25 cellular contexts compared by ENCODE assay signal in genomic region chrX:34197946-34198345, GRCh38.
"Had no signal": no experiment of that assay in that cellular context is flagged by ENCODE, and none has a peak within 500 bp of the region (broad histone marks: within the 10 kb centered on the region; RNA-seq: fewer than 3 reads in every experiment).

No MANE protein-coding gene starts in this region.

- H3K4me1 ChIP-seq: adrenal gland, ascending aorta, gastroesophageal sphincter, heart left ventricle, right lobe of liver, upper lobe of left lung, vagina had no signal

- H3K9me3 ChIP-seq: adrenal gland, ascending aorta, gastroesophageal sphincter, neutrophil, right lobe of liver, thoracic aorta, vagina had no signal

- H3K27me3 ChIP-seq: adrenal gland, ascending aorta, brain microvascular endothelial cell, gastroesophageal sphincter, heart left ventricle, neutrophil, right lobe of liver, upper lobe of left lung, vagina had no signal

- H3K36me3 ChIP-seq: adrenal gland, ascending aorta, brain microvascular endothelial cell, gastroesophageal sphincter, heart left ventricle, neutrophil, right lobe of liver, thoracic aorta, upper lobe of left lung, vagina had no signal

- ATAC-seq: gastroesophageal sphincter; heart left ventricle; right lobe of liver; stimulated activated effector memory CD8-positive, alpha-beta T cell treated with anti-CD3 and anti-CD28 coated beads, Interleukin-12 subunit alpha, Interleukin-12 subunit beta, amount 100 ng/mL, for 72 hours had no signal

- H3K27ac ChIP-seq: adrenal gland, ascending aorta, brain microvascular endothelial cell, gastroesophageal sphincter, heart left ventricle, neutrophil, right lobe of liver, skin epidermis, thoracic aorta, upper lobe of left lung, vagina, VCaP had no signal

- H3K4me3 ChIP-seq: adrenal gland, ascending aorta, gastroesophageal sphincter, heart left ventricle, right lobe of liver, skin epidermis, thoracic aorta, upper lobe of left lung, vagina had no signal

- DNase-seq: activated CD4-positive, alpha-beta T cell treated with anti-CD3 and anti-CD28 coated beads for 48 hours; activated CD4-positive, alpha-beta T cell treated with anti-CD3 and anti-CD28 coated beads, Interleukin-2, amount 50 U/mL, for 48 hours; activated CD8-positive, alpha-beta memory T cell treated with anti-CD3 and anti-CD28 coated beads for 24 hours; activated effector memory CD4-positive, alpha-beta T cell treated with Interleukin-2 at 50 U/mL for 16 hours; activated naive CD4-positive, alpha-beta T cell treated with Interleukin-2 at 50 U/mL for 16 hours; adrenal gland; brain microvascular endothelial cell; cortex of kidney; heart left ventricle; mammary epithelial cell; naive B cell; nephron progenitor cell; right lobe of liver; stimulated activated CD4-positive, alpha-beta T cell treated with anti-CD3 and anti-CD28 coated beads, Interleukin-12 subunit alpha, Interleukin-12 subunit beta, amount 100 ng/mL, for 4 hours; stimulated activated CD4-positive, alpha-beta T cell treated with anti-CD3 and anti-CD28 coated beads, Interleukin-4, amount 100 ng/mL, for 24 hours; T-helper 9 cell; upper lobe of left lung had no signal
